15 cellular contexts compared by ENCODE assay signal in the genomic region with DNA sequence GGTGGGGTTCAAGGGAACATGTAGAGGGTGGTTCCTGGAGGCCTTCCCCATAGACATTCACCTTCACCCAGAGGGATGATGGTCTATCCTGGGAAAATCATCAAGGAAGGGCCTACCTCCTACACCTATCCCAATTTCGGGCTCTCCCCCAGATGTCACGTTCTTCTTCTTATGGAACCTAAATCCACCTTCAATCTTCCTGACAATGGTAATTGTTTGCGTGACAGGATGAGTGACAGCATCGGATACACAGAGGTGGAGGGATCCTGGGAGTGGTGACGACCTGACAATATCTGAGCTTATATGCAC. TPM values are rescaled to one million over a fixed set of nuclear protein-coding genes. Genes with fewer than 3 reads are reported as not detected.
"Had no signal": no experiment of that assay in that cellular context is flagged by ENCODE, and none has a peak within 500 bp of the region (broad histone marks: within the 10 kb centered on the region; RNA-seq: fewer than 3 reads in every experiment).

No MANE protein-coding gene starts in this region.

- H3K4me3 ChIP-seq: gastrocnemius medialis, heart left ventricle, transverse colon had no signal

- H3K36me3 Mint-ChIP-seq: naive B cell; stimulated activated memory B cell treated with anti-CD40 and anti-IgM and Interleukin-4, amounts not matched to agents 10 μg/mL and 1 μg/mL and 100 μg/mL, for 72 hours had no signal

- H3K27ac Mint-ChIP-seq: activated T-helper 1 cell treated with anti-CD3 and anti-CD28 coated beads, Interleukin-12 subunit alpha, Interleukin-12 subunit beta, Interleukin-2, Interleukin-4 antibody, amounts not matched to agents 30 ng/mL and 10 ng/mL and 1 ng/mL, durations not matched to agents 14 hours and 24 hours and 36 hours; stimulated activated memory B cell treated with anti-CD40 and anti-IgM and Interleukin-4, amounts not matched to agents 10 μg/mL and 1 μg/mL and 100 μg/mL, for 72 hours; T-helper 2 cell treated with Interferon-gamma antibody and Interleukin-4, amounts not matched to agents 5 μg/mL and 100 μg/mL, for 36 hours had no signal

- H3K9me3 ChIP-seq: gastrocnemius medialis, heart left ventricle, neutrophil, transverse colon had no signal

- H3K4me3 Mint-ChIP-seq: activated T-helper 1 cell treated with anti-CD3 and anti-CD28 coated beads, Interleukin-12 subunit alpha, Interleukin-12 subunit beta, Interleukin-2, Interleukin-4 antibody, amounts not matched to agents 30 ng/mL and 10 ng/mL and 1 ng/mL, durations not matched to agents 14 hours and 24 hours and 36 hours; stimulated activated memory B cell treated with anti-CD40 and anti-IgM and Interleukin-4, amounts not matched to agents 10 μg/mL and 1 μg/mL and 100 μg/mL, for 72 hours; T-helper 2 cell treated with Interferon-gamma antibody and Interleukin-4, amounts not matched to agents 5 μg/mL and 100 μg/mL, for 36 hours had no signal

- H3K36me3 ChIP-seq: gastrocnemius medialis, heart left ventricle, neutrophil, transverse colon had no signal

- DNase-seq: activated CD4-positive, CD25-positive, alpha-beta regulatory T cell treated with anti-CD3 and anti-CD28 coated beads, Interleukin-2, amount 50 U/mL, for 72 hours; erythroblast; gastrocnemius medialis; mammary epithelial cell; naive B cell; retina; stimulated activated CD4-positive, alpha-beta T cell treated with anti-CD3 and anti-CD28 coated beads, Interleukin-2, amount 100 ng/mL, for 48 hours; transverse colon had no signal

- H3K9me3 Mint-ChIP-seq: activated T-helper 1 cell treated with anti-CD3 and anti-CD28 coated beads, Interleukin-12 subunit alpha, Interleukin-12 subunit beta, Interleukin-2, Interleukin-4 antibody, amounts not matched to agents 30 ng/mL and 10 ng/mL and 1 ng/mL, durations not matched to agents 14 hours and 24 hours and 36 hours; naive B cell; stimulated activated memory B cell treated with anti-CD40 and anti-IgM and Interleukin-4, amounts not matched to agents 10 μg/mL and 1 μg/mL and 100 μg/mL, for 72 hours; T-helper 2 cell treated with Interferon-gamma antibody and Interleukin-4, amounts not matched to agents 5 μg/mL and 100 μg/mL, for 36 hours had no signal

- H3K27ac ChIP-seq: gastrocnemius medialis, heart left ventricle, neutrophil, transverse colon had no signal

RNA-seq across cellular contexts. Expression of a gene that starts 18.1 kb away (rescaled TPM):
- total RNA-seq: activated CD8-positive, alpha-beta memory T cell treated with anti-CD3 and anti-CD28 coated beads for 36 hours; activated T-helper 1 cell treated with anti-CD3 and anti-CD28 coated beads, Interleukin-12 subunit alpha, Interleukin-12 subunit beta, Interleukin-2, Interleukin-4 antibody, amounts not matched to agents 30 ng/mL and 10 ng/mL and 1 ng/mL, durations not matched to agents 14 hours and 24 hours and 36 hours; aorta; heart left ventricle; mammary epithelial cell had no signal

RNA-seq across cellular contexts. Expression of a gene that starts 48.2 kb away (rescaled TPM):
- total RNA-seq: activated CD8-positive, alpha-beta memory T cell treated with anti-CD3 and anti-CD28 coated beads for 36 hours; activated T-helper 1 cell treated with anti-CD3 and anti-CD28 coated beads, Interleukin-12 subunit alpha, Interleukin-12 subunit beta, Interleukin-2, Interleukin-4 antibody, amounts not matched to agents 30 ng/mL and 10 ng/mL and 1 ng/mL, durations not matched to agents 14 hours and 24 hours and 36 hours; aorta; gastrocnemius medialis; heart left ventricle; mammary epithelial cell; transverse colon had no signal
